In the genomic region with DNA sequence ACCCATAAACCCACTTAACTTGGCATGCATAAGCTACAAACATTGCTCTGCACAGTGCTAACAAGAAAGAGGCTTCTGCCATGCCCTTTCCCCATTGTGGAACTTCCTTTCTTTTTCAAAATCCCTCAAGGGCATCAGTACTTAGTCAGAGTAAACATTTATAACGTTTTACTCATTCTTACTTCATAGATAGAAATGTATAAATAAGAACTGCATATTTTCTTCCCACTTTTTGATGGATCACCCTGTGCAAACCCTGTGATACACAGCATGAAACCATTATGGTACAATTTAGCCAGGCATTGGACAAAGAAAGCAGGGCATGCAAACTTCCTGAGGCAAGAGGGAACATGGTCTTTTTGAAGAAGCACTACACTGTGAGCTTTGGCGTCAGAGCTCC, we compare ENCODE assay signal across 16 cellular contexts.
DNase-seq lines count a peak whose midpoint lies in the region; ATAC-seq and TF ChIP-seq lines count a peak whose summit lies in the region.
"Had no signal": no experiment of that assay in that cellular context is flagged by ENCODE, and none has a peak within 500 bp of the region (broad histone marks: within the 10 kb centered on the region; RNA-seq: fewer than 3 reads in every experiment).

No MANE protein-coding gene starts in this region.

- H3K4me1 ChIP-seq in fibroblast of lung (ENCODE audit: control insufficient read depth, extremely low read depth, insufficient read depth, low read length) (no peaks in the 10 kb centered on the region), SK-N-SH (ENCODE audit: control insufficient read depth in 1 of 2, insufficient read depth in 2 of 2, low read depth in 1 of 2, low read length in 1 of 2) (no peaks in the 10 kb centered on the region)
- H3K4me1 ChIP-seq: prostate gland, upper lobe of right lung had no signal

- TF ChIP-seq CTCF in AG09319 (IDR thresholded peaks at IDR 0.05; ENCODE audit: low read depth, low read length) = no peak
- no peak for TF ChIP-seq CTCF in fibroblast of lung (conservative IDR thresholded peaks at IDR 0.05 in 1 of 2, IDR thresholded peaks at IDR 0.05 in 1 of 2; ENCODE audit: low read depth in 1 of 2, low read length in 2 of 2)
- TF ChIP-seq CTCF in SK-N-SH (IDR thresholded peaks at IDR 0.05) = no peak

- TF ChIP-seq EP300 in SK-N-SH (IDR thresholded peaks at IDR 0.05; ENCODE audit: borderline replicate concordance in 1 of 2, low read depth in 1 of 2, low read length in 1 of 2) = no peak

- H4K20me1 ChIP-seq in fibroblast of lung (ENCODE audit: control insufficient read depth, extremely low read depth, insufficient read depth, low read length) (no peaks in the 10 kb centered on the region), SK-N-SH (ENCODE audit: insufficient read depth) (no peaks in the 10 kb centered on the region)

- in situ Hi-C loops in SK-MEL-5 (cut with HindIII; ENCODE audit: low pct_unique_long_range_greater_than_20kb, low sequenced_read_pairs) = no loop called here

- peak; percentile 34 for DNase-seq in AG09319 (ENCODE audit: extremely low read depth, low read depth)
- peak; percentile 52 for DNase-seq in HPDE6-E6E7 (ENCODE audit: extremely low spot score)
- peak; percentile 2 for DNase-seq in SK-MEL-5 (ENCODE audit: low read depth, low spot score)
- peak; percentile 47 to 90 for DNase-seq in fibroblast of lung (ENCODE audit: low read depth in 2 of 2)
- DNase-seq in NK-92 treated with Interleukin-12 subunit alpha and Interleukin-12 subunit beta, amount 100 ng/mL, for 24 hours (lab: John Stamatoyannopoulos, UW) = no peak
- DNase-seq in SK-N-SH = no peak
- DNase-seq: activated CD4-positive, alpha-beta T cell treated with anti-CD3 and anti-CD28 coated beads for 1 hour; DMS79; NCI-H187 treated with DMSO at 0.1 percent for 48 hours; stimulated activated CD4-positive, alpha-beta T cell treated with anti-CD3 and anti-CD28 coated beads, Interleukin-2, amount 100 ng/mL, for 48 hours; T-cell; upper lobe of right lung had no signal

- H3K27ac ChIP-seq in fibroblast of lung (ENCODE audit: insufficient read depth, low read length) (no peak overlapping the region), SK-N-SH (ENCODE audit: low read depth in 2 of 2, low read length in 1 of 2) (no peak overlapping the region)
- H3K27ac ChIP-seq: prostate gland, upper lobe of right lung had no signal

- H3K9me2 ChIP-seq in SK-N-SH = no peaks in the 10 kb centered on the region

- H3K36me3 ChIP-seq in fibroblast of lung (ENCODE audit: control insufficient read depth, insufficient read depth, low read length) (no peaks in the 10 kb centered on the region), SK-N-SH (replicated peaks in 1 of 2; ENCODE audit: control insufficient read depth in 1 of 2, insufficient read depth in 2 of 2, low read length in 1 of 2) (no peaks in the 10 kb centered on the region)
- H3K36me3 ChIP-seq: prostate gland, upper lobe of right lung had no signal

- H3K4me3 ChIP-seq in fibroblast of lung (replicated peaks in 1 of 4; ENCODE audit: control extremely low read depth in 1 of 4, insufficient read depth in 1 of 4, low read depth in 3 of 4, low read length in 4 of 4) (no peak overlapping the region), SK-N-SH (ENCODE audit: low read depth in 2 of 2, low read length in 1 of 2) (no peak overlapping the region)
- H3K4me3 ChIP-seq: K562, prostate gland, upper lobe of right lung had no signal

- H3K9ac ChIP-seq in fibroblast of lung (ENCODE audit: insufficient read depth, low read length) (no peak overlapping the region), SK-N-SH (no peak overlapping the region)

- no peaks in the 10 kb centered on the region for H3F3A ChIP-seq in SK-N-SH (replicated peaks; ENCODE audit: insufficient read depth)

- H3K27me3 ChIP-seq in fibroblast of lung (ENCODE audit: control insufficient read depth, insufficient read depth, low read length) = no peaks in the 10 kb centered on the region
- H3K27me3 ChIP-seq in SK-N-SH (ENCODE audit: insufficient read depth) = no peaks in the 10 kb centered on the region
- H3K27me3 ChIP-seq: upper lobe of right lung had no signal

- POLR2A ChIA-PET in SK-N-SH (lab: Yijun Ruan, JAX) = no interaction called here

- H2AFZ ChIP-seq in fibroblast of lung (ENCODE audit: low read length) (no peak overlapping the region), SK-N-SH (ENCODE audit: low read depth) (no peak overlapping the region)

- ATAC-seq in HG02852 (IDR thresholded peaks at IDR 0.05; ENCODE audit: unreplicated experiment) (no peak), GM21526 (IDR thresholded peaks at IDR 0.05; ENCODE audit: low FRiP score, unreplicated experiment) (no peak)
- ATAC-seq: K562, T-cell, upper lobe of right lung had no signal

- no peak overlapping the region for H3K4me2 ChIP-seq in fibroblast of lung (ENCODE audit: extremely low read depth, insufficient read depth, low read length)
- H3K4me2 ChIP-seq in SK-N-SH = no peak overlapping the region

- H3K79me2 ChIP-seq in fibroblast of lung (ENCODE audit: control insufficient read depth, insufficient read depth, low read length) = no peaks in the 10 kb centered on the region
- no peaks in the 10 kb centered on the region for H3K79me2 ChIP-seq in SK-N-SH (ENCODE audit: insufficient read depth)

- TF ChIP-seq RAD21 in SK-N-SH (IDR thresholded peaks at IDR 0.05; ENCODE audit: low read length) = no peak

- no peaks in the 10 kb centered on the region for H3K9me3 ChIP-seq in fibroblast of lung (ENCODE audit: control insufficient read depth, insufficient read depth, low read depth, low read length)
- no peaks in the 10 kb centered on the region for H3K9me3 ChIP-seq in SK-N-SH
- H3K9me3 ChIP-seq: prostate gland, upper lobe of right lung had no signal

- 1% methylated on average over 2 of the region's 2 CpGs for WGBS in SK-N-SH (ENCODE audit: low lambda C conversion rate)

- CTCF ChIA-PET in SK-N-SH (lab: Yijun Ruan, JAX) = no interaction called here

TF ChIP-seq in SK-N-SH, 30 proteins besides CTCF, POLR2A, EP300 and RAD21:
- no peak for TF ChIP-seq RFX5 (IDR thresholded peaks at IDR 0.05; ENCODE audit: low read length)
- TF ChIP-seq RCOR1 (IDR thresholded peaks at IDR 0.05; ENCODE audit: low read length) = no peak
- TF ChIP-seq MEF2A (IDR thresholded peaks at IDR 0.05; ENCODE audit: borderline replicate concordance, low read depth) = no peak
- no peak for TF ChIP-seq TEAD4 (IDR thresholded peaks at IDR 0.05; ENCODE audit: borderline replicate concordance, insufficient read depth)
- TF ChIP-seq ELF1 (IDR thresholded peaks at IDR 0.05) = no peak
- TF ChIP-seq CHD2 (IDR thresholded peaks at IDR 0.05; ENCODE audit: low read length, partially characterized antibody) = no peak
- no peak for TF ChIP-seq TAF1 (IDR thresholded peaks at IDR 0.05; ENCODE audit: borderline replicate concordance, low read depth, low read length)
- TF ChIP-seq, protein P1, sequence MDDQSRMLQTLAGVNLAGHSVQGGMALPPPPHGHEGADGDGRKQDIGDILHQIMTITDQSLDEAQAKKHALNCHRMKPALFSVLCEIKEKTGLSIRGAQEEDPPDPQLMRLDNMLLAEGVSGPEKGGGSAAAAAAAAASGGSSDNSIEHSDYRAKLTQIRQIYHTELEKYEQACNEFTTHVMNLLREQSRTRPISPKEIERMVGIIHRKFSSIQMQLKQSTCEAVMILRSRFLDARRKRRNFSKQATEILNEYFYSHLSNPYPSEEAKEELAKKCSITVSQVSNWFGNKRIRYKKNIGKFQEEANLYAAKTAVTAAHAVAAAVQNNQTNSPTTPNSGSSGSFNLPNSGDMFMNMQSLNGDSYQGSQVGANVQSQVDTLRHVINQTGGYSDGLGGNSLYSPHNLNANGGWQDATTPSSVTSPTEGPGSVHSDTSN (IDR thresholded peaks at IDR 0.05) = no peak
- no peak for TF ChIP-seq FOSL2 (IDR thresholded peaks at IDR 0.05; ENCODE audit: borderline replicate concordance, low read depth)
- no peak for TF ChIP-seq EZH2phosphoT487 (IDR thresholded peaks at IDR 0.05; ENCODE audit: borderline replicate concordance, low read depth)

Comparison
In these comparisons a context has a peak if more than half of its experiments do, and no peak if none do; other contexts are left out.
1. DNase-seq: peak in AG09319 (single experiment), HPDE6-E6E7 (single experiment), SK-MEL-5 (single experiment) and fibroblast of lung (2 of 2); none in NK-92 treated with Interleukin-12 subunit alpha and Interleukin-12 subunit beta, amount 100 ng/mL, for 24 hours (single experiment) and SK-N-SH (single experiment).